In the genomic region with DNA sequence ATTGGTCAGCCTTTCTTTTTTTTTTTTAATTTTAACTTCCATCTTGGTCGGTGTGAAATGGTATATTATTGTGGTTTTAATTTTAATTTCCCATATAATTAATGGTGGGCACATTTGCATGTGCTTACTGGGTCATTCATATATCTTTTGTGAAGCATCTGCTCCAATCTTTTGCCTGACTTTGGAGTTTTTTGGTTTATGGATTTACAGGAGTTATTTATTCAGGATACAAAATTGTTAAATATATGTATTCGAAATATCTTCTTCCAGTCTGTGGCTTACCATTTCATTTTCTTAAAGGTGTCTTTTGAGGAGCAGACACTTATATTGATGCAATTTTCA, we compare ENCODE assay signal across 8 cellular contexts. TPM values are rescaled to one million over a fixed set of nuclear protein-coding genes. Genes with fewer than 3 reads are reported as not detected.
DNase-seq lines count a peak whose midpoint lies in the region; ATAC-seq and TF ChIP-seq lines count a peak whose summit lies in the region.

No MANE protein-coding gene starts in this region.

- no peak for ATAC-seq in HG03039 (IDR thresholded peaks at IDR 0.05; ENCODE audit: unreplicated experiment)

- 14% methylated on average over 2 of the region's 2 CpGs for WGBS in esophagus muscularis mucosa
- 9% methylated on average over 2 of the region's 2 CpGs for WGBS in prostate gland

- no peaks in the 10 kb centered on the region for H3K36me3 ChIP-seq in GM06990 (ENCODE audit: control insufficient read depth, insufficient read depth, low read length)
- peaks cover 4% of the 10 kb centered on the region; the same call in 1 of the 2 replicates for H3K36me3 ChIP-seq in SJCRH30
- no peaks in the 10 kb centered on the region for H3K36me3 ChIP-seq in esophagus muscularis mucosa
- no peaks in the 10 kb centered on the region for H3K36me3 ChIP-seq in prostate gland

- H3K27ac ChIP-seq in SJCRH30 (peak overlapping the region; percentile 68), esophagus muscularis mucosa (replicated peaks in 1 of 4) (peak overlapping the region; percentile 77 to 89 (median 82)), prostate gland (peak overlapping the region; percentile 89 to 90)

- TF ChIP-seq CTCF in GM06990 (IDR thresholded peaks at IDR 0.05; ENCODE audit: insufficient read depth, low read length, poor library complexity, severe bottlenecking) = no peak
- no peak for TF ChIP-seq CTCF in esophagus muscularis mucosa (IDR thresholded peaks at IDR 0.05)
- TF ChIP-seq CTCF in prostate gland (IDR thresholded peaks at IDR 0.05) = no peak

- H3K9me3 ChIP-seq in SJCRH30 (replicated peaks) (no peaks in the 10 kb centered on the region), esophagus muscularis mucosa (no peaks in the 10 kb centered on the region), prostate gland (no peaks in the 10 kb centered on the region)

- H3K4me1 ChIP-seq in SJCRH30 (peaks cover 12% of the 10 kb centered on the region), esophagus muscularis mucosa (peaks cover 8 to 47% (median 40%) of the 10 kb centered on the region in 4 donors), prostate gland (replicated peaks) (no peaks in the 10 kb centered on the region)

- intact Hi-C loops in esophagus muscularis mucosa (cut with DNase I) (loop anchor here (5.0 kb wide), 1 partner anchor 46 kb away; a partner anchor contains a TSS), prostate gland (cut with DNase I) (loop anchor here (10.0 kb wide), 1 partner anchor 48 kb away; a partner anchor contains a TSS)

- H3K4me3 ChIP-seq in GM06990 (replicated peaks; ENCODE audit: low read depth, low read length) = peak overlapping the region; percentile 76
- H3K4me3 ChIP-seq in SJCRH30 = peak overlapping the region; percentile 70
- peak overlapping the region; percentile 62 to 79 (median 74) for H3K4me3 ChIP-seq in esophagus muscularis mucosa
- peak overlapping the region; percentile 40 to 58 for H3K4me3 ChIP-seq in prostate gland

- TF ChIP-seq POLR2A in esophagus muscularis mucosa (IDR thresholded peaks at IDR 0.05; ENCODE audit: low read depth) (no peak), prostate gland (IDR thresholded peaks at IDR 0.05) (no peak)

- TF ChIP-seq EP300 in esophagus muscularis mucosa (IDR thresholded peaks at IDR 0.05) = no peak

- DNase-seq in GM06990 (ENCODE audit: extremely low read depth, insufficient read length) (no peak), SJCRH30 (no peak), esophagus muscularis mucosa (ENCODE audit: extremely low spot score) (no peak), prostate gland (ENCODE audit: low spot score) (no peak), NCI-H187 (lab: John Stamatoyannopoulos, UW) (no peak), NCI-H510A (lab: John Stamatoyannopoulos, UW) (no peak), NCI-H146 (lab: John Stamatoyannopoulos, UW) (no peak)

- no peaks in the 10 kb centered on the region for H3K27me3 ChIP-seq in GM06990 (replicated peaks; ENCODE audit: control insufficient read depth, insufficient read depth, low read length)
- H3K27me3 ChIP-seq in SJCRH30 = no peaks in the 10 kb centered on the region
- no peaks in the 10 kb centered on the region for H3K27me3 ChIP-seq in esophagus muscularis mucosa
- H3K27me3 ChIP-seq in prostate gland (replicated peaks; ENCODE audit: insufficient read depth) = no peaks in the 10 kb centered on the region

RNA-seq across cellular contexts. Expression of a gene that starts 0.7 kb away (rescaled TPM):
- total RNA-seq in SJCRH30 (2014; rRNA removed; shearing (Covaris generic)) = 4.2 and 4.4 TPM in 2 replicates
- total RNA-seq in esophagus muscularis mucosa (10 to 100 TPM in 1 of 4 donors, 1 to 10 TPM in 3; 6.5 to 10.1 (median 8.2) TPM), prostate gland (1 to 10 TPM; 8.2 to 9.5 TPM)

RNA-seq across cellular contexts. Expression of a gene that starts 25.4 kb away (rescaled TPM):
- total RNA-seq in SJCRH30 (2014; rRNA removed; shearing (Covaris generic)) = 2.2 and 3.1 TPM in 2 replicates
- total RNA-seq in esophagus muscularis mucosa (10 to 100 TPM in 1 of 4 donors, 1 to 10 TPM in 3; 4.8 to 11.2 (median 7.8) TPM), prostate gland (1 to 10 TPM; 6.4 to 8.3 TPM)

RNA-seq across cellular contexts. Expression of a gene that starts 25.7 kb away (rescaled TPM):
- 29.1 and 32.1 TPM in 2 replicates for total RNA-seq in SJCRH30 (2014; rRNA removed; shearing (Covaris generic))
- total RNA-seq in esophagus muscularis mucosa (10 to 100 TPM; 16.5 to 25.9 (median 21.7) TPM), prostate gland (10 to 100 TPM; 18.2 to 27.2 TPM)

RNA-seq across cellular contexts. Expression of a gene that starts 46.3 kb away (rescaled TPM):
- total RNA-seq in SJCRH30 (2014; rRNA removed; shearing (Covaris generic)) = 73.1 and 75.1 TPM in 2 replicates
- total RNA-seq in esophagus muscularis mucosa = 10 to 100 TPM; 38.5 to 52.5 (median 48.6) TPM
- 10 to 100 TPM; 43.0 to 56.4 TPM for total RNA-seq in prostate gland
